ENCODE assay signal across 25 cellular contexts in genomic region chr11:110165039-110165438, GRCh38.
DNase-seq lines count a peak whose midpoint lies in the region; ATAC-seq, FAIRE-seq and TF ChIP-seq lines count a peak whose summit lies in the region.
"Had no signal": no experiment of that assay in that cellular context is flagged by ENCODE, and none has a peak within 500 bp of the region (broad histone marks: within the 10 kb centered on the region; RNA-seq: fewer than 3 reads in every experiment).

No MANE protein-coding gene starts in this region.

- no peak overlapping the region for H3K4me3 ChIP-seq in PC-3 (ENCODE audit: low read length)
- H3K4me3 ChIP-seq: MG63 had no signal

- intact Hi-C loops in PC-3 (cut with micrococcal nuclease) = no loop called here

- no peaks in the 10 kb centered on the region for H3F3A ChIP-seq in PC-3 (ENCODE audit: low read length, unreplicated experiment)

- CTCF ChIA-PET in PC-3 (lab: Charles Lee) = no interaction called here

- TF ChIP-seq POLR2A in GM19193 (IDR thresholded peaks at IDR 0.05; ENCODE audit: extremely low read depth, insufficient read depth, insufficient read length) = peak; percentile 28

- H3K9ac ChIP-seq in PC-3 (ENCODE audit: low read length) = no peak overlapping the region
- H3K9ac ChIP-seq: SK-N-SH had no signal

- H3K9me2 ChIP-seq in PC-3 (replicated peaks; ENCODE audit: low read length) = no peaks in the 10 kb centered on the region
- H3K9me2 ChIP-seq: SK-N-SH had no signal

- H3K79me2 ChIP-seq in PC-3 (ENCODE audit: low read length) = 0 out of 2 replicates have a peak, but pooled peaks cover 7% of the 10 kb centered on the region

- no peak overlapping the region for H3K4me2 ChIP-seq in PC-3 (ENCODE audit: low read length)
- H3K4me2 ChIP-seq: SK-N-SH had no signal

- DNase-seq in PC-3 (no peak), mesenteric fat pad (ENCODE audit: low spot score) (peak; percentile 57), GM19239 (ENCODE audit: insufficient read length, low spot score) (no peak), NCI-H2081 (lab: John Stamatoyannopoulos, UW) (no peak), NCI-H2196 treated with DMSO at 0.1 percent for 48 hours (lab: John Stamatoyannopoulos, UW; ENCODE audit: unreplicated experiment) (no peak)
- no peak for DNase-seq in stimulated activated naive CD8-positive, alpha-beta T cell treated with anti-CD3 and anti-CD28 coated beads, Interleukin-15, Interleukin-2, amounts not matched to agents 100 U/mL and 50 U/mL, for 24 hours
- DNase-seq: BE2C, Calu3, DMS79 treated with DMSO at 0.1 percent for 48 hours, GF-D8, GOT3, IMR-90, KG1, MG63, NCI-H1105 treated with DMSO at 0.1 percent for 48 hours, NCI-H146, NCI-H1930, NCI-H226, NCI-H510A, NCI-H69, SK-N-SH, SW 1271 had no signal

- no peaks in the 10 kb centered on the region for H4K20me1 ChIP-seq in PC-3 (ENCODE audit: low read length)

- ATAC-seq in PC-3 = no peak
- ATAC-seq in stimulated activated naive CD8-positive, alpha-beta T cell treated with anti-CD3 and anti-CD28 coated beads, Interleukin-15, Interleukin-2, amounts not matched to agents 100 U/mL and 50 U/mL, for 24 hours = peak; percentile 36
- ATAC-seq: HCT116 had no signal

- BruUV-seq in PC-3 (replicated peaks; lab: Mats Ljungman, UMichigan) = TSS peak; percentile 6

- POLR2A ChIA-PET in PC-3 (lab: Charles Lee; ENCODE audit: unreplicated experiment) = no interaction called here

- no peak for FAIRE-seq in GM19239 (lab: Jason Lieb, UNC)
- FAIRE-seq: RCC 7860 had no signal

- no peak for TF ChIP-seq CTCF in PC-3 (conservative IDR thresholded peaks at IDR 0.05; ENCODE audit: low read depth, low read length)

- H3K27ac ChIP-seq in PC-3 (ENCODE audit: low read length) = no peak overlapping the region

- H3K4me1 ChIP-seq in PC-3 (ENCODE audit: insufficient read depth, low read length) = no peaks in the 10 kb centered on the region
- H3K4me1 ChIP-seq: BE2C had no signal

- H2AFZ ChIP-seq in PC-3 (ENCODE audit: low read length) = no peak overlapping the region

- peaks cover 66% of the 10 kb centered on the region for H3K36me3 ChIP-seq in PC-3 (ENCODE audit: low read depth, low read length)

- no peaks in the 10 kb centered on the region for H3K9me3 ChIP-seq in PC-3 (ENCODE audit: low read length)
- H3K9me3 ChIP-seq: BE2C, MG63, SK-N-SH had no signal

- no peaks in the 10 kb centered on the region for H3K27me3 ChIP-seq in PC-3 (ENCODE audit: low read length)
- H3K27me3 ChIP-seq: BE2C, MG63 had no signal
